In genomic region chr10:68330852-68331454, GRCh38 we compare ENCODE assay signal across 7 cellular contexts. TPM values are rescaled to one million over a fixed set of nuclear protein-coding genes. Genes with fewer than 3 reads are reported as not detected.
DNase-seq lines count a peak whose midpoint lies in the region; ATAC-seq and TF ChIP-seq lines count a peak whose summit lies in the region.

No MANE protein-coding gene starts in this region.

- in situ Hi-C loops in mammary epithelial cell (cut with MboI; ENCODE audit: low sequenced_read_pairs in 2 of 2): no loop called here

- H3K9me3 ChIP-seq in SJSA1 (replicated peaks) (no peaks in the 10 kb centered on the region; the same call in 1 of the 2 replicates), mammary epithelial cell (replicated peaks; ENCODE audit: insufficient read depth, low read length) (no peaks in the 10 kb centered on the region), liver (ENCODE audit: control insufficient read depth in 4 of 4, low read length in 3 of 4) (no peaks in the 10 kb centered on the region)

- peaks cover 50% of the 10 kb centered on the region for H3K79me2 ChIP-seq in mammary epithelial cell (ENCODE audit: insufficient read depth, low read length)

- 13% methylated on average over 23 of the region's 29 CpGs for WGBS in mammary epithelial cell (ENCODE audit: low coverage, missing lambda C conversion rate)
- WGBS in liver: 24% methylated on average over 29 of the region's 29 CpGs

- intact Hi-C loops in mammary epithelial cell (cut with micrococcal nuclease): no loop called here

- peak overlapping the region; percentile 98 for H3K27ac ChIP-seq in SJSA1
- H3K27ac ChIP-seq in mammary epithelial cell (ENCODE audit: insufficient read depth, low read depth, low read length): peak overlapping the region; percentile 94
- peak overlapping the region; percentile 94 to 98 for H3K27ac ChIP-seq in liver (ENCODE audit: low read depth in 1 of 2, low read length in 2 of 2)

- peak overlapping the region; percentile 88 for H2AFZ ChIP-seq in mammary epithelial cell (ENCODE audit: low read depth, low read length)

- peaks cover 43% of the 10 kb centered on the region for H3K4me1 ChIP-seq in SJSA1 (replicated peaks)
- peaks cover 16% of the 10 kb centered on the region for H3K4me1 ChIP-seq in mammary epithelial cell (ENCODE audit: insufficient read depth, low read length)
- peaks cover 4 to 42% (median 20%) of the 10 kb centered on the region in 4 donors for H3K4me1 ChIP-seq in liver (ENCODE audit: control insufficient read depth in 4 of 4, insufficient read depth in 4 of 4, low read length in 3 of 4)

- H3K9ac ChIP-seq in mammary epithelial cell (ENCODE audit: insufficient read depth, low read length) (peak overlapping the region; percentile 87), liver (ENCODE audit: low read depth in 1 of 2, low read length in 2 of 2) (peak overlapping the region; percentile 77 to 91)

- H3K27me3 ChIP-seq in SJSA1 (replicated peaks) (no peaks in the 10 kb centered on the region), mammary epithelial cell (ENCODE audit: insufficient read depth, low read length) (no peaks in the 10 kb centered on the region), liver (ENCODE audit: control insufficient read depth in 4 of 4, insufficient read depth in 4 of 4, low read length in 3 of 4) (no peaks in the 10 kb centered on the region)

- H3K36me3 ChIP-seq in SJSA1: peaks cover 35% of the 10 kb centered on the region
- peaks cover under 1% of the 10 kb centered on the region for H3K36me3 ChIP-seq in mammary epithelial cell (ENCODE audit: insufficient read depth, low read length)
- H3K36me3 ChIP-seq in liver (ENCODE audit: control insufficient read depth in 4 of 4, insufficient read depth in 3 of 4, low read depth in 1 of 4, low read length in 3 of 4): peaks cover 0 to 2% (median 0%) of the 10 kb centered on the region in 4 donors

- no peak for TF ChIP-seq CTCF in HFF-Myc (IDR thresholded peaks at IDR 0.05; ENCODE audit: low read depth, low read length, missing control alignments)
- no peak for TF ChIP-seq CTCF in mammary epithelial cell (conservative IDR thresholded peaks at IDR 0.05 in 1 of 2, IDR thresholded peaks at IDR 0.05 in 1 of 2; ENCODE audit: extremely low read depth in 1 of 2, insufficient read depth in 1 of 2, low read depth in 1 of 2, low read length in 2 of 2)
- TF ChIP-seq CTCF in liver (IDR thresholded peaks at IDR 0.05; ENCODE audit: low read depth, low read length, missing input control): no peak

- H3K4me3 ChIP-seq in HFF-Myc (replicated peaks; ENCODE audit: low read depth, low read length) (peak overlapping the region; percentile 80), SJSA1 (peak overlapping the region; percentile 91), mammary epithelial cell (replicated peaks in 1 of 3; ENCODE audit: insufficient read depth in 1 of 3, low read depth in 2 of 3, low read length in 3 of 3) (peak overlapping the region; percentile 63 to 97 (median 69)), liver (ENCODE audit: low read depth in 1 of 3, low read length in 3 of 3) (peak overlapping the region; percentile 88 to 98 (median 94))

- no TSS peak for BruUV-seq in mammary epithelial cell (replicated peaks; lab: Mats Ljungman, UMichigan)

- dilution Hi-C loops in mammary epithelial cell (cut with HindIII; ENCODE audit: low sequenced_read_pairs): loop anchor here (25.0 kb wide), 1 partner anchor 269 kb away; no protein-coding TSS in a partner anchor

- CTCF ChIA-PET in mammary epithelial cell (lab: Charles Lee; ENCODE audit: low non-redundant PET): no interaction called here

- H4K20me1 ChIP-seq in mammary epithelial cell (ENCODE audit: insufficient read depth, low read length): peaks cover 18% of the 10 kb centered on the region

- peak overlapping the region; percentile 93 for H3K4me2 ChIP-seq in mammary epithelial cell (ENCODE audit: insufficient read depth, low read depth, low read length)

- no peak for ATAC-seq in HG03045 (IDR thresholded peaks at IDR 0.05; ENCODE audit: unreplicated experiment)

- no peak for DNase-seq in HFF-Myc (ENCODE audit: extremely low read depth, low read depth)
- no peak for DNase-seq in SJSA1 (ENCODE audit: low read depth in 1 of 2, low spot score in 2 of 2)
- no peak for DNase-seq in mammary epithelial cell
- DNase-seq in stimulated activated CD8-positive, alpha-beta memory T cell treated with anti-CD3 and anti-CD28 coated beads, Interleukin-4, amount 100 ng/mL, for 24 hours (ENCODE audit: low read depth): peak; percentile 2
- no peak for DNase-seq in NAMALWA (ENCODE audit: low spot score)

- no peak for TF ChIP-seq RAD21 in liver (IDR thresholded peaks at IDR 0.05)

TF ChIP-seq in liver, 16 proteins besides CTCF, POLR2A, EP300 and RAD21:
- TF ChIP-seq JUND (IDR thresholded peaks at IDR 0.05) (no peak), FOXA2 (IDR thresholded peaks at IDR 0.05) (no peak), TAF1 (conservative IDR thresholded peaks at IDR 0.05) (no peak), SP1 (IDR thresholded peaks at IDR 0.05) (no peak), ATF3 (IDR thresholded peaks at IDR 0.05) (no peak), YY1 (IDR thresholded peaks at IDR 0.05) (no peak), REST (IDR thresholded peaks at IDR 0.05) (no peak), GABPA (IDR thresholded peaks at IDR 0.05 in 1 of 2, conservative IDR thresholded peaks at IDR 0.05 in 1 of 2) (no peak), FOXA1 (IDR thresholded peaks at IDR 0.05) (no peak), EGR1 (IDR thresholded peaks at IDR 0.05; ENCODE audit: low read depth in 2 of 2) (no peak), HNF4G (IDR thresholded peaks at IDR 0.05) (no peak)
- TF ChIP-seq, protein P1, sequence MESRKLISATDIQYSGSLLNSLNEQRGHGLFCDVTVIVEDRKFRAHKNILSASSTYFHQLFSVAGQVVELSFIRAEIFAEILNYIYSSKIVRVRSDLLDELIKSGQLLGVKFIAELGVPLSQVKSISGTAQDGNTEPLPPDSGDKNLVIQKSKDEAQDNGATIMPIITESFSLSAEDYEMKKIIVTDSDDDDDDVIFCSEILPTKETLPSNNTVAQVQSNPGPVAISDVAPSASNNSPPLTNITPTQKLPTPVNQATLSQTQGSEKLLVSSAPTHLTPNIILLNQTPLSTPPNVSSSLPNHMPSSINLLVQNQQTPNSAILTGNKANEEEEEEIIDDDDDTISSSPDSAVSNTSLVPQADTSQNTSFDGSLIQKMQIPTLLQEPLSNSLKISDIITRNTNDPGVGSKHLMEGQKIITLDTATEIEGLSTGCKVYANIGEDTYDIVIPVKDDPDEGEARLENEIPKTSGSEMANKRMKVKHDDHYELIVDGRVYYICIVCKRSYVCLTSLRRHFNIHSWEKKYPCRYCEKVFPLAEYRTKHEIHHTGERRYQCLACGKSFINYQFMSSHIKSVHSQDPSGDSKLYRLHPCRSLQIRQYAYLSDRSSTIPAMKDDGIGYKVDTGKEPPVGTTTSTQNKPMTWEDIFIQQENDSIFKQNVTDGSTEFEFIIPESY (IDR thresholded peaks at IDR 0.05): no peak
TF ChIP-seq in liver: peak in this region for 0.

RNA-seq across cellular contexts. Expression of gene HNRNPH3, which starts 0.9 kb away (rescaled TPM):
- 19.2 and 33.5 TPM in 2 replicates for total RNA-seq in SJSA1 (2014; rRNA removed; shearing (Covaris generic))
- total RNA-seq in mammary epithelial cell (100 to 1,000 TPM in 1 of 2 donors, 10 to 100 TPM in 1; 10.0 to 122 TPM), liver (10 to 100 TPM; 24.5 to 32.7 TPM)
- polyA plus RNA-seq in mammary epithelial cell (33.2 TPM), liver (10 to 100 TPM; 18.2 to 38.4 TPM)
- 79.6 TPM for polyA minus RNA-seq in mammary epithelial cell

RNA-seq across cellular contexts. Expression of gene PBLD, which starts 1.8 kb away (rescaled TPM):
- total RNA-seq in SJSA1 (2014; rRNA removed; shearing (Covaris generic)): 3.2 and 3.3 TPM in 2 replicates
- 1 to 10 TPM; 6.0 to 9.2 TPM for total RNA-seq in mammary epithelial cell
- polyA plus RNA-seq in mammary epithelial cell: 0.34 TPM
- 1.7 TPM for polyA minus RNA-seq in mammary epithelial cell
- 100 to 1,000 TPM; 106 to 175 TPM for total RNA-seq in liver
- polyA plus RNA-seq in liver: 100 to 1,000 TPM in 1 of 2 donors, 10 to 100 TPM in 1; 63.3 to 101 TPM

Comparison
In these comparisons a context has a peak if more than half of its experiments do, and no peak if none do; other contexts are left out.
1. RNA of gene PBLD, which starts 1.8 kb away (total RNA-seq): 106 to 175 TPM in liver; 6.0 to 9.2 TPM in mammary epithelial cell and 3.2 to 3.3 TPM in SJSA1; every median in the first group is over 10 times any median in the second.
2. Peak in every context shown above with its lines, with median percentiles within 50 percentile points of each other: H3K4me3 ChIP-seq and H3K27ac ChIP-seq.